Comparison of ENCODE assay signal across 13 cellular contexts in the genomic region with DNA sequence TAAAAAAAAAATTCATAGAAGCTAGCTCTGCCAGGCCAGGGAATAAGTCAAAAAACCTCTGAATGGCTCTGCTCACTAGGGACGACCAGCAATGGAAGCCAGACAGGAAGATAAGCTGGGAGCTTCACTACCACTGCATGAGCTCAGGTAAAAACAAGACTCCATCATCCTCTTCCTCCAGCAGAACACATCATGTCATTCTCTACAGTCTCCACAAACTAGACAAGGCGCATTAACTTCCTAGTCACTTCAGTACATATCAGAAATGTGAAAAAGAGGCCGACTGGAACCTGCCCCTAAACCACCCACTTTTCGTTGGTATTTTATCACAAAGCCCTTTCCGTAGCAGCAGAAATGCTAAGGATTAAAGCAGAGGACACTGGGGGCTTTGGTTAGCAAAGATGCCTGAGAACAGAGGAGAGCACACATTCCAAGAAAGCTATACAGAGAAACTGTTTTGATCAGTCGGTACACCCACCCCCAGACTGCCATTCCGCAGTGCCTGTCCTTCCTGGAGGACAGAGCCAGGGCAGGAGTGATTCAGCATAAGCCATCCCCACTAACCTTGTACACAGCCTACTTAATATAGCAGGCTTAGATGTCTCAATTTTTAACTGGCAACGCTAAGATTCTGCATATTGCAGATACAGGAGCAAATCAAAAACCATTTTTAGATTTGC. TPM values are rescaled to one million over a fixed set of nuclear protein-coding genes. Genes with fewer than 3 reads are reported as not detected.
DNase-seq lines count a peak whose midpoint lies in the region; ATAC-seq and TF ChIP-seq lines count a peak whose summit lies in the region.
"Had no signal": no experiment of that assay in that cellular context is flagged by ENCODE, and none has a peak within 500 bp of the region (broad histone marks: within the 10 kb centered on the region; RNA-seq: fewer than 3 reads in every experiment).

No MANE protein-coding gene starts in this region.

- peak; percentile 64 for ATAC-seq in CD4-positive, alpha-beta T cell (ENCODE audit: poor library complexity)
- ATAC-seq in T-cell (replicated peaks in 1 of 4) (peak; percentile 40 to 63 (median 57)), GM18870 (IDR thresholded peaks at IDR 0.05; ENCODE audit: unreplicated experiment) (no peak)
- ATAC-seq in naive thymus-derived CD4-positive, alpha-beta T cell, result peak; percentile 38
- ATAC-seq: gastroesophageal sphincter had no signal

- H3K4me3 Mint-ChIP-seq in CD4-positive, alpha-beta T cell, result peak overlapping the region; percentile 56
- peak overlapping the region; percentile 5 to 54 (median 42) for H3K4me3 Mint-ChIP-seq in T-cell
- H3K4me3 Mint-ChIP-seq in naive thymus-derived CD4-positive, alpha-beta T cell, result peak overlapping the region in 9 of 10 donors; percentile 55 to 77 (median 69)

- CTCF ChIA-PET in CD4-positive, alpha-beta T cell (lab: Charles Lee), result interaction anchor here (1.6 to 3.8 kb wide), 3 partner anchors 24 to 135 kb away, joined by 4 to 12 read pairs (median 8); no protein-coding TSS in a partner anchor
- CTCF ChIA-PET in T-cell (lab: Charles Lee), result interaction anchor here in 1 of 2 donors (0.6 to 1.4 kb wide), 2 partner anchors 9 to 26 kb away, joined by 3 read pairs; no protein-coding TSS in a partner anchor
- CTCF ChIA-PET in naive thymus-derived CD4-positive, alpha-beta T cell (lab: Charles Lee), result interaction anchor here (0.7 to 3.6 kb wide), 5 partner anchors 9 to 773 kb away, joined by 3 to 18 read pairs (median 3); no protein-coding TSS in a partner anchor

- no peaks in the 10 kb centered on the region for H3K9me3 Mint-ChIP-seq in CD4-positive, alpha-beta T cell
- H3K9me3 Mint-ChIP-seq in T-cell, result no peaks in the 10 kb centered on the region
- H3K9me3 Mint-ChIP-seq in naive thymus-derived CD4-positive, alpha-beta T cell, result no peaks in the 10 kb centered on the region

- no peaks in the 10 kb centered on the region for H3K27me3 ChIP-seq in CD4-positive, alpha-beta T cell (ENCODE audit: control insufficient read depth, insufficient read depth, low read length)
- H3K27me3 ChIP-seq in naive thymus-derived CD4-positive, alpha-beta T cell (ENCODE audit: control insufficient read depth in 2 of 2, insufficient read depth in 2 of 2, low read length in 2 of 2), result no peaks in the 10 kb centered on the region
- H3K27me3 ChIP-seq in ovary, result no peaks in the 10 kb centered on the region
- H3K27me3 ChIP-seq: gastroesophageal sphincter had no signal

- H3K36me3 Mint-ChIP-seq in CD4-positive, alpha-beta T cell (ENCODE audit: low read depth), result peaks cover 43% of the 10 kb centered on the region
- peaks cover 16% of the 10 kb centered on the region for H3K36me3 Mint-ChIP-seq in T-cell
- peaks cover 0 to 26% (median 8%) of the 10 kb centered on the region in 5 donors for H3K36me3 Mint-ChIP-seq in naive thymus-derived CD4-positive, alpha-beta T cell

- TF ChIP-seq CTCF in CD4-positive, alpha-beta T cell (IDR thresholded peaks at IDR 0.05), result no peak
- TF ChIP-seq CTCF in choroid plexus epithelial cell (conservative IDR thresholded peaks at IDR 0.05; ENCODE audit: low read depth, low read length) (no peak), ovary (IDR thresholded peaks at IDR 0.05) (no peak)

- H3K4me1 ChIP-seq in naive thymus-derived CD4-positive, alpha-beta T cell (ENCODE audit: control insufficient read depth in 2 of 2, insufficient read depth in 2 of 2, low read length in 2 of 2), result peaks cover 14 to 58% of the 10 kb centered on the region in 2 donors
- no peaks in the 10 kb centered on the region for H3K4me1 ChIP-seq in ovary (ENCODE audit: insufficient read depth)

- H3K27ac ChIP-seq in CD4-positive, alpha-beta T cell (ENCODE audit: low read depth, low read length), result no peak overlapping the region
- peak overlapping the region; percentile 25 for H3K27ac ChIP-seq in naive thymus-derived CD4-positive, alpha-beta T cell (ENCODE audit: low read depth, low read length)
- H3K27ac ChIP-seq in ovary, result no peak overlapping the region
- H3K27ac ChIP-seq: gastroesophageal sphincter, skin epidermis had no signal

- no peak for TF ChIP-seq EP300 in ovary (IDR thresholded peaks at IDR 0.05)

- no peaks in the 10 kb centered on the region for H3K9me3 ChIP-seq in CD4-positive, alpha-beta T cell (ENCODE audit: control insufficient read depth, low read length)
- H3K9me3 ChIP-seq in naive thymus-derived CD4-positive, alpha-beta T cell (ENCODE audit: control insufficient read depth in 2 of 3, low read length in 3 of 3), result no peaks in the 10 kb centered on the region
- H3K9me3 ChIP-seq in ovary, result no peaks in the 10 kb centered on the region
- H3K9me3 ChIP-seq: gastroesophageal sphincter had no signal

- H3K4me1 Mint-ChIP-seq in CD4-positive, alpha-beta T cell (ENCODE audit: low read depth), result peaks cover 83% of the 10 kb centered on the region
- H3K4me1 Mint-ChIP-seq in T-cell, result peaks cover 81 to 91% (median 86%) of the 10 kb centered on the region in 3 donors
- peaks cover 59 to 93% (median 87%) of the 10 kb centered on the region in 7 donors for H3K4me1 Mint-ChIP-seq in naive thymus-derived CD4-positive, alpha-beta T cell

- no peaks in the 10 kb centered on the region for H3K27me3 Mint-ChIP-seq in CD4-positive, alpha-beta T cell
- H3K27me3 Mint-ChIP-seq in T-cell, result no peaks in the 10 kb centered on the region
- no peaks in the 10 kb centered on the region for H3K27me3 Mint-ChIP-seq in naive thymus-derived CD4-positive, alpha-beta T cell

- H3K36me3 ChIP-seq in naive thymus-derived CD4-positive, alpha-beta T cell (ENCODE audit: control insufficient read depth in 2 of 3, insufficient read depth in 3 of 3, low read length in 3 of 3), result no peaks in the 10 kb centered on the region
- H3K36me3 ChIP-seq in ovary, result no peaks in the 10 kb centered on the region
- H3K36me3 ChIP-seq: gastroesophageal sphincter had no signal

- H3K4me3 ChIP-seq in choroid plexus epithelial cell (ENCODE audit: low read depth, low read length) (no peak overlapping the region), ovary (no peak overlapping the region)
- no peak overlapping the region for H3K4me3 ChIP-seq in naive thymus-derived CD4-positive, alpha-beta T cell (ENCODE audit: low read length)
- H3K4me3 ChIP-seq: gastroesophageal sphincter, skin epidermis had no signal

- POLR2A ChIA-PET in CD4-positive, alpha-beta T cell (lab: Charles Lee), result interaction anchor here (0.7 to 1.2 kb wide), 7 partner anchors 11 to 152 kb away, joined by 3 to 7 read pairs (median 3); a partner anchor contains a TSS
- POLR2A ChIA-PET in T-cell (lab: Charles Lee), result interaction anchor here in 1 of 2 donors (0.5 kb wide), 1 partner anchor 291 kb away, joined by 3 read pairs; no protein-coding TSS in a partner anchor
- POLR2A ChIA-PET in naive thymus-derived CD4-positive, alpha-beta T cell (lab: Charles Lee), result interaction anchor here (0.7 to 1.3 kb wide), 4 partner anchors 54 to 126 kb away, joined by 3 to 4 read pairs (median 4); no protein-coding TSS in a partner anchor

- no peak for TF ChIP-seq POLR2A in ovary (IDR thresholded peaks at IDR 0.05)

- H3K27ac Mint-ChIP-seq in CD4-positive, alpha-beta T cell, result peak overlapping the region; percentile 76
- H3K27ac Mint-ChIP-seq in T-cell, result peak overlapping the region; percentile 66 to 73
- peak overlapping the region; percentile 54 to 92 (median 81) for H3K27ac Mint-ChIP-seq in naive thymus-derived CD4-positive, alpha-beta T cell

- intact Hi-C loops in CD4-positive, alpha-beta T cell (cut with DNase I, micrococcal nuclease), result loop anchor here (2.0 to 5.0 kb wide), 3 partner anchors 19 to 55 kb away; a partner anchor contains a TSS
- intact Hi-C loops in naive thymus-derived CD4-positive, alpha-beta T cell (cut with micrococcal nuclease), result no loop called here
- intact Hi-C loops in ovary (cut with DNase I), result no loop called here

- no peak for DNase-seq in CD4-positive, alpha-beta T cell
- DNase-seq in T-cell (no peak), choroid plexus epithelial cell (ENCODE audit: low read depth) (peak; percentile 58), iPS-NIHi11 (ENCODE audit: low spot score) (no peak), ovary (no peak), iPS-NIHi7 (ENCODE audit: extremely low spot score) (no peak)
- peak in 2 of 9 donors; percentile 10 to 25 for DNase-seq in naive thymus-derived CD4-positive, alpha-beta T cell
- DNase-seq: mesenchymal stem cell, NCI-H187 treated with DMSO at 0.1 percent for 48 hours, T-helper 2 cell had no signal

- WGBS in ovary, 3 donors, result 65 to 70% (median 65%) methylated on average over 8 of the region's 8 CpGs

RNA-seq across cellular contexts. Expression of a gene that starts 53.4 kb away (rescaled TPM):
- total RNA-seq in CD4-positive, alpha-beta T cell, result 100 to 1,000 TPM; 201 to 208 TPM
- 100 to 1,000 TPM; 170 to 283 (median 177) TPM for total RNA-seq in T-cell
- 100 to 1,000 TPM; 114 to 253 (median 218) TPM for total RNA-seq in naive thymus-derived CD4-positive, alpha-beta T cell
- 10 to 100 TPM; 71.5 to 84.6 TPM for polyA plus RNA-seq in naive thymus-derived CD4-positive, alpha-beta T cell
- total RNA-seq in ovary, result 10 to 100 TPM; 13.2 to 53.6 (median 38.0) TPM
- polyA plus RNA-seq in ovary, result 10 to 100 TPM in 1 of 2 donors, 1 to 10 TPM in 1; 7.4 to 27.1 TPM

Comparison
In these comparisons a context has a peak if more than half of its experiments do, and no peak if none do; other contexts are left out.
1. intact Hi-C loops: an anchor here in CD4-positive, alpha-beta T cell (2.0 to 5.0 kb wide); none called in naive thymus-derived CD4-positive, alpha-beta T cell and ovary.